In the genomic region with DNA sequence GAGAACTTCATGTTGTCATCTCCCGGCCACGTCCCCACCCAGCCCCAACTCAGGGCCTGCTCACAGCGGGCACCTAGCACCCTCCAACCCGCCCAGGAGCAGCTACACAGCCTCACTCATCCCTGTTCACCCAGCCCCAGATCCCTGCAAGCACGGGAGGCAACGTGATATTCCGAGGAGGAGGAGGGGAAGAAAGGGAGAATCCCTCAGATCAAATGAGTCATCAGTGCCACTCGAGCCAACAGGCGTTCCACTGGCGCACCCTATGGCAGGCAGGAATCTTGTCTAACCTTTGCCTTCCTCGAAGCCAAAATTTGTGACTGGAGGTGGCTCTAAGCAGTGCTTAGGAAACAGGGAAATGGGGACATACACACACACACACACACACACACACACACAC, we compare ENCODE assay signal across 12 cellular contexts. TPM values are rescaled to one million over a fixed set of nuclear protein-coding genes. Genes with fewer than 3 reads are reported as not detected.
DNase-seq lines count a peak whose midpoint lies in the region; FAIRE-seq and TF ChIP-seq lines count a peak whose summit lies in the region.
"Had no signal": no experiment of that assay in that cellular context is flagged by ENCODE, and none has a peak within 500 bp of the region (broad histone marks: within the 10 kb centered on the region; RNA-seq: fewer than 3 reads in every experiment).

No MANE protein-coding gene starts in this region.

- peak; percentile 33 for TF ChIP-seq CTCF in epithelial cell of proximal tubule (conservative IDR thresholded peaks at IDR 0.05; ENCODE audit: low read depth, low read length)

- no peak for FAIRE-seq in frontal cortex (lab: Jason Lieb, UNC)

- H3K9me3 Mint-ChIP-seq in activated T-helper 2 cell treated with anti-CD3 and anti-CD28 coated beads, Interferon-gamma antibody, Interleukin-2, Interleukin-4, amounts not matched to agents 10 μg/mL and 5 μg/mL and 100 μg/mL, durations not matched to agents 14 hours and 24 hours and 36 hours = no peaks in the 10 kb centered on the region

- no peaks in the 10 kb centered on the region for H3K4me1 Mint-ChIP-seq in activated T-helper 2 cell treated with anti-CD3 and anti-CD28 coated beads, Interferon-gamma antibody, Interleukin-2, Interleukin-4, amounts not matched to agents 10 μg/mL and 5 μg/mL and 100 μg/mL, durations not matched to agents 14 hours and 24 hours and 36 hours (ENCODE audit: low read depth)
- H3K4me1 Mint-ChIP-seq: activated CD4-positive, alpha-beta T cell treated with anti-CD3 and anti-CD28 coated beads, Interleukin-2, amount 10 ng/mL, durations not matched to agents 24 days and 14 days; neural crest cell had no signal

- H3K4me3 Mint-ChIP-seq in activated T-helper 2 cell treated with anti-CD3 and anti-CD28 coated beads, Interferon-gamma antibody, Interleukin-2, Interleukin-4, amounts not matched to agents 10 μg/mL and 5 μg/mL and 100 μg/mL, durations not matched to agents 14 hours and 24 hours and 36 hours (ENCODE audit: low read depth) = no peak overlapping the region
- H3K4me3 Mint-ChIP-seq: activated CD4-positive, alpha-beta T cell treated with anti-CD3 and anti-CD28 coated beads, Interleukin-2, amount 10 ng/mL, durations not matched to agents 24 days and 14 days; neural crest cell had no signal

- H3K36me3 Mint-ChIP-seq in activated T-helper 2 cell treated with anti-CD3 and anti-CD28 coated beads, Interferon-gamma antibody, Interleukin-2, Interleukin-4, amounts not matched to agents 10 μg/mL and 5 μg/mL and 100 μg/mL, durations not matched to agents 14 hours and 24 hours and 36 hours (ENCODE audit: low read depth) = no peaks in the 10 kb centered on the region

- peak; percentile 49 for DNase-seq in G401 (ENCODE audit: low spot score)
- DNase-seq in NCI-H460 (ENCODE audit: extremely low read depth, low read depth) = peak; percentile 75
- no peak for DNase-seq in epithelial cell of proximal tubule (ENCODE audit: low read depth)
- DNase-seq in putamen (ENCODE audit: low spot score) = peak; percentile 74
- no peak for DNase-seq in activated T-helper 2 cell treated with anti-CD3 and anti-CD28 coated beads, Interferon-gamma antibody, Interleukin-2, Interleukin-4, amounts not matched to agents 10 μg/mL and 5 μg/mL and 100 μg/mL, durations not matched to agents 14 hours and 24 hours and 36 hours (ENCODE audit: low spot score)
- no peak for DNase-seq in activated T-cell treated with anti-CD3 and anti-CD28 coated beads, Interleukin-2, amount 50 U/mL, for 48 hours
- DNase-seq in SKM-1 (lab: John Stamatoyannopoulos, UW; ENCODE audit: unreplicated experiment) = no peak
- DNase-seq in frontal cortex (ENCODE audit: low spot score in 2 of 2) = no peak
- DNase-seq: NCI-H1105 treated with DMSO at 0.1 percent for 48 hours had no signal

- intact Hi-C loops in activated T-helper 2 cell treated with anti-CD3 and anti-CD28 coated beads, Interferon-gamma antibody, Interleukin-2, Interleukin-4, amounts not matched to agents 10 μg/mL and 5 μg/mL and 100 μg/mL, durations not matched to agents 14 hours and 24 hours and 36 hours (cut with micrococcal nuclease) = no loop called here

- in situ Hi-C loops in G401 (cut with HindIII; ENCODE audit: low sequenced_read_pairs) = no loop called here

- H3K4me3 ChIP-seq in epithelial cell of proximal tubule (ENCODE audit: low read depth, low read length) = no peak overlapping the region
- H3K4me3 ChIP-seq: dorsolateral prefrontal cortex had no signal

- no peak overlapping the region for H3K27ac Mint-ChIP-seq in activated T-helper 2 cell treated with anti-CD3 and anti-CD28 coated beads, Interferon-gamma antibody, Interleukin-2, Interleukin-4, amounts not matched to agents 10 μg/mL and 5 μg/mL and 100 μg/mL, durations not matched to agents 14 hours and 24 hours and 36 hours
- H3K27ac Mint-ChIP-seq: activated CD4-positive, alpha-beta T cell treated with anti-CD3 and anti-CD28 coated beads, Interleukin-2, amount 10 ng/mL, durations not matched to agents 24 days and 14 days had no signal

- H3K27me3 Mint-ChIP-seq in activated T-helper 2 cell treated with anti-CD3 and anti-CD28 coated beads, Interferon-gamma antibody, Interleukin-2, Interleukin-4, amounts not matched to agents 10 μg/mL and 5 μg/mL and 100 μg/mL, durations not matched to agents 14 hours and 24 hours and 36 hours (ENCODE audit: low read depth) = peaks cover 5% of the 10 kb centered on the region

RNA-seq across cellular contexts. Expression of gene NUBP1, which starts 14.0 kb away (rescaled TPM):
- total RNA-seq in G401 (2014; rRNA removed; shearing (Covaris generic)) = 30.6 and 35.9 TPM in 2 replicates
- 22.9 and 24.1 TPM in 2 replicates for total RNA-seq in NCI-H460 (2014; rRNA removed; shearing (Covaris generic))
- polyA plus RNA-seq in NCI-H460 (2014; cell fraction: nucleus; rRNA removed) = 20.3 and 22.5 TPM in 2 replicates
- 41.4 and 44.2 TPM in 2 replicates for total RNA-seq in epithelial cell of proximal tubule
- 33.9 and 35.9 TPM in 2 replicates for total RNA-seq in activated T-helper 2 cell treated with anti-CD3 and anti-CD28 coated beads, Interferon-gamma antibody, Interleukin-2, Interleukin-4, amounts not matched to agents 10 μg/mL and 5 μg/mL and 100 μg/mL, durations not matched to agents 14 hours and 24 hours and 36 hours
- 14.3 TPM for total RNA-seq in frontal cortex

RNA-seq across cellular contexts. Expression of gene TEKT5, which starts 34.9 kb away (rescaled TPM):
- not detected in 2 replicates for total RNA-seq in G401 (2014; rRNA removed; shearing (Covaris generic))
- total RNA-seq in NCI-H460 (2014; rRNA removed; shearing (Covaris generic)) = not detected in 2 replicates
- polyA plus RNA-seq in NCI-H460 (2014; cell fraction: nucleus; rRNA removed) = not detected in 2 replicates
- total RNA-seq in epithelial cell of proximal tubule (not detected in 2 replicates), frontal cortex (1.6 TPM)
- total RNA-seq in activated T-helper 2 cell treated with anti-CD3 and anti-CD28 coated beads, Interferon-gamma antibody, Interleukin-2, Interleukin-4, amounts not matched to agents 10 μg/mL and 5 μg/mL and 100 μg/mL, durations not matched to agents 14 hours and 24 hours and 36 hours = not detected in 2 replicates
- total RNA-seq: activated CD4-positive, alpha-beta T cell treated with anti-CD3 and anti-CD28 coated beads, Interleukin-2, amount 10 ng/mL, durations not matched to agents 24 days and 14 days had no signal

Comparison
In these comparisons a context has a peak if more than half of its experiments do, and no peak if none do; other contexts are left out.
1. DNase-seq: peak in G401 (single experiment), NCI-H460 (single experiment) and putamen (single experiment); none in epithelial cell of proximal tubule (single experiment), activated T-helper 2 cell treated with anti-CD3 and anti-CD28 coated beads, Interferon-gamma antibody, Interleukin-2, Interleukin-4, amounts not matched to agents 10 μg/mL and 5 μg/mL and 100 μg/mL, durations not matched to agents 14 hours and 24 hours and 36 hours (single experiment), activated T-cell treated with anti-CD3 and anti-CD28 coated beads, Interleukin-2, amount 50 U/mL, for 48 hours (0 of 2), SKM-1 (single experiment) and frontal cortex (0 of 2).